Comparison of ENCODE assay signal across 22 cellular contexts in genomic region chr10:2909921-2910320, GRCh38.
"Had no signal": no experiment of that assay in that cellular context is flagged by ENCODE, and none has a peak within 500 bp of the region (broad histone marks: within the 10 kb centered on the region; RNA-seq: fewer than 3 reads in every experiment).

No MANE protein-coding gene starts in this region.

- H3K9ac ChIP-seq: KMS-11 had no signal

- H3K4me2 ChIP-seq: KMS-11 had no signal

- H3K27ac ChIP-seq: KMS-11, SJSA1, SK-N-MC had no signal

- H3K36me3 ChIP-seq: SJSA1 had no signal

- H3K9me3 ChIP-seq: SJSA1 had no signal

- H3K4me1 ChIP-seq: SJSA1 had no signal

- FAIRE-seq: HepG2, K562, RCC 7860 had no signal

- DNase-seq: IMR-90, MM.1S, NCI-H1092 treated with DMSO at 0.1 percent for 48 hours, NCI-H1436, NCI-H187, NCI-H2029, NCI-H2171 treated with DMSO at 0.1 percent for 48 hours, NCI-H345, NCI-H446 treated with DMSO at 0.1 percent for 48 hours, NCI-H510A treated with DMSO at 0.1 percent for 48 hours, NCI-H526 treated with DMSO at 0.1 percent for 48 hours, NCI-H748 treated with DMSO at 0.1 percent for 48 hours, Right ventricle myocardium superior, RPMI8226, SIG-M5, T-cell had no signal

- H3K4me3 ChIP-seq: K562, SJSA1, SK-N-MC had no signal
